In genomic region chr15:64583519-64583918, GRCh38 we compare ENCODE assay signal across 20 cellular contexts.
DNase-seq lines count a peak whose midpoint lies in the region; ATAC-seq lines count a peak whose summit lies in the region.
"Had no signal": no experiment of that assay in that cellular context is flagged by ENCODE, and none has a peak within 500 bp of the region (broad histone marks: within the 10 kb centered on the region; RNA-seq: fewer than 3 reads in every experiment).

No MANE protein-coding gene starts in this region.

- no peaks in the 10 kb centered on the region for H3K27me3 Mint-ChIP-seq in activated T-cell treated with anti-CD3 and anti-CD28 coated beads, Interleukin-2, amount 50 U/mL, for 24 hours
- H3K27me3 Mint-ChIP-seq in CD8-positive, alpha-beta memory T cell = no peaks in the 10 kb centered on the region
- H3K27me3 Mint-ChIP-seq in activated T-helper 17 cell treated with anti-CD3 and anti-CD28 coated beads, Interleukin-2, amount 50 U/mL, for 72 hours = no peaks in the 10 kb centered on the region
- H3K27me3 Mint-ChIP-seq in naive thymus-derived CD8-positive, alpha-beta T cell = no peaks in the 10 kb centered on the region

- no peak overlapping the region for H3K27ac ChIP-seq in CD8-positive, alpha-beta memory T cell (ENCODE audit: low read depth, low read length)
- H3K27ac ChIP-seq: heart right ventricle, Peyer's patch, right lobe of liver, SJSA1 had no signal

- peak overlapping the region; percentile 34 for H3K4me3 ChIP-seq in CD8-positive, alpha-beta memory T cell (ENCODE audit: low read length)
- H3K4me3 ChIP-seq: heart right ventricle, MG63, Peyer's patch, right lobe of liver, SJSA1 had no signal

- H3K9me3 ChIP-seq in CD8-positive, alpha-beta memory T cell (ENCODE audit: low read length) = no peaks in the 10 kb centered on the region

- no peaks in the 10 kb centered on the region for H3K27me3 ChIP-seq in CD8-positive, alpha-beta memory T cell (ENCODE audit: insufficient read depth, low read length, poor library complexity, severe bottlenecking)
- H3K27me3 ChIP-seq: heart right ventricle, MG63, Peyer's patch, right lobe of liver, SJSA1 had no signal

- peak overlapping the region; percentile 93 for H3K27ac Mint-ChIP-seq in activated T-cell treated with anti-CD3 and anti-CD28 coated beads, Interleukin-2, amount 50 U/mL, for 24 hours
- peak overlapping the region in 7 of 8 donors; percentile 53 to 91 (median 79) for H3K27ac Mint-ChIP-seq in CD8-positive, alpha-beta memory T cell
- H3K27ac Mint-ChIP-seq in activated T-helper 17 cell treated with anti-CD3 and anti-CD28 coated beads, Interleukin-2, amount 50 U/mL, for 72 hours = peak overlapping the region; percentile 80
- H3K27ac Mint-ChIP-seq in naive thymus-derived CD8-positive, alpha-beta T cell = peak overlapping the region; percentile 58 to 97 (median 93)

- DNase-seq in activated T-cell treated with anti-CD3 and anti-CD28 coated beads, Interleukin-2, amount 50 U/mL, for 24 hours = no peak
- no peak for DNase-seq in activated T-cell treated with anti-CD3 and anti-CD28 coated beads, Interleukin-2, amount 50 U/mL, for 48 hours
- DNase-seq in CD8-positive, alpha-beta memory T cell = no peak
- peak in 1 of 10 donors; percentile 29 for DNase-seq in naive thymus-derived CD8-positive, alpha-beta T cell
- no peak for DNase-seq in NCI-H1694 (lab: John Stamatoyannopoulos, UW)
- no peak for DNase-seq in occipital lobe (lab: John Stamatoyannopoulos, UW)
- DNase-seq: activated gamma-delta T cell, C1 segment of cervical spinal cord, cerebellar nuclear complex, H7, heart right ventricle, MG63, NCI-H1417 treated with DMSO at 0.1 percent for 48 hours, NCI-H510A, Peyer's patch had no signal

- ATAC-seq in activated T-helper 17 cell treated with anti-CD3 and anti-CD28 coated beads, Interleukin-2, amount 50 U/mL, for 72 hours (replicated peaks) = peak; percentile 91
- ATAC-seq in naive thymus-derived CD8-positive, alpha-beta T cell = peak; percentile 64 to 67
- ATAC-seq in HG02981 (IDR thresholded peaks at IDR 0.05; ENCODE audit: unreplicated experiment) = no peak
- ATAC-seq: heart right ventricle had no signal

- H3K4me1 ChIP-seq in CD8-positive, alpha-beta memory T cell (ENCODE audit: insufficient read depth, low read length) = peaks cover 39% of the 10 kb centered on the region
- H3K4me1 ChIP-seq: Peyer's patch had no signal

- H3K36me3 ChIP-seq in CD8-positive, alpha-beta memory T cell (ENCODE audit: insufficient read depth, low read length) = no peaks in the 10 kb centered on the region
- H3K36me3 ChIP-seq: MG63, Peyer's patch, right lobe of liver had no signal

- H3K4me3 Mint-ChIP-seq in activated T-cell treated with anti-CD3 and anti-CD28 coated beads, Interleukin-2, amount 50 U/mL, for 24 hours = peak overlapping the region; percentile 64
- peak overlapping the region in 6 of 7 donors; percentile 3 to 52 (median 36) for H3K4me3 Mint-ChIP-seq in CD8-positive, alpha-beta memory T cell
- H3K4me3 Mint-ChIP-seq in activated T-helper 17 cell treated with anti-CD3 and anti-CD28 coated beads, Interleukin-2, amount 50 U/mL, for 72 hours = peak overlapping the region; percentile 74
- peak overlapping the region; percentile 58 to 87 (median 83) for H3K4me3 Mint-ChIP-seq in naive thymus-derived CD8-positive, alpha-beta T cell
- H3K4me3 Mint-ChIP-seq: nephron had no signal

- CTCF ChIA-PET in CD8-positive, alpha-beta memory T cell (lab: Charles Lee) = no interaction called here

- POLR2A ChIA-PET in CD8-positive, alpha-beta memory T cell (lab: Charles Lee) = no interaction called here
- POLR2A ChIA-PET in naive thymus-derived CD8-positive, alpha-beta T cell (lab: Charles Lee) = no interaction called here

- H3K9me3 Mint-ChIP-seq in activated T-cell treated with anti-CD3 and anti-CD28 coated beads, Interleukin-2, amount 50 U/mL, for 24 hours = peaks cover 9% of the 10 kb centered on the region
- H3K9me3 Mint-ChIP-seq in CD8-positive, alpha-beta memory T cell = peaks cover 0 to 11% (median 4%) of the 10 kb centered on the region in 5 donors
- no peaks in the 10 kb centered on the region for H3K9me3 Mint-ChIP-seq in activated T-helper 17 cell treated with anti-CD3 and anti-CD28 coated beads, Interleukin-2, amount 50 U/mL, for 72 hours
- peaks cover 0 to 16% (median 2%) of the 10 kb centered on the region in 9 donors for H3K9me3 Mint-ChIP-seq in naive thymus-derived CD8-positive, alpha-beta T cell

- H3K4me1 Mint-ChIP-seq in activated T-cell treated with anti-CD3 and anti-CD28 coated beads, Interleukin-2, amount 50 U/mL, for 24 hours (ENCODE audit: low read depth) = peaks cover 46% of the 10 kb centered on the region
- peaks cover 33 to 59% (median 42%) of the 10 kb centered on the region in 3 donors for H3K4me1 Mint-ChIP-seq in CD8-positive, alpha-beta memory T cell
- H3K4me1 Mint-ChIP-seq in activated T-helper 17 cell treated with anti-CD3 and anti-CD28 coated beads, Interleukin-2, amount 50 U/mL, for 72 hours = peaks cover 22% of the 10 kb centered on the region
- H3K4me1 Mint-ChIP-seq in naive thymus-derived CD8-positive, alpha-beta T cell = peaks cover 36 to 72% (median 62%) of the 10 kb centered on the region in 4 donors

- H3K36me3 Mint-ChIP-seq in activated T-cell treated with anti-CD3 and anti-CD28 coated beads, Interleukin-2, amount 50 U/mL, for 24 hours (ENCODE audit: low read depth) = peaks cover 28% of the 10 kb centered on the region
- H3K36me3 Mint-ChIP-seq in CD8-positive, alpha-beta memory T cell = peaks cover 6 to 9% (median 8%) of the 10 kb centered on the region in 3 donors
- H3K36me3 Mint-ChIP-seq in activated T-helper 17 cell treated with anti-CD3 and anti-CD28 coated beads, Interleukin-2, amount 50 U/mL, for 72 hours (ENCODE audit: low read depth) = no peaks in the 10 kb centered on the region
- H3K36me3 Mint-ChIP-seq in naive thymus-derived CD8-positive, alpha-beta T cell = peaks cover 0 to 7% (median 7%) of the 10 kb centered on the region in 3 donors
